Comparison of ENCODE assay signal across 9 cellular contexts in the genomic region with DNA sequence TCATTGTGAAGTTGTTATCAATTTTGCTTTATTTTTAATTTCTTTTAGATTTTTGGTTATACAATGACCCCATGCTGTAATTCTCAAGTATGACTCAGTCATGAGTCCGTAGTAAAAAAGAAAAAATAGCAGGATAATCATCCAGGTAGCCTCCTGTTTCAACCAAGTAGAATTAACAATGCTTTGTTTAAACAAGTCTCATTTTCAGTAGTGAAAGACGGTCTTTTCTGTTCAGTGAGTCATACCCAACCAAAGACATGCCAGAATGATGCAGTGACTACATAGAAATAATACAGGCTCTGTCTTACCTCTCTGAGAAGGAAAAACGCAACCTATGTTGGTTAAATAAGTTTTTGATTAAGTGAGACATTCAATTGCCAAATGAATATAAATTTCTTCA.
DNase-seq lines count a peak whose midpoint lies in the region; ATAC-seq and TF ChIP-seq lines count a peak whose summit lies in the region.
"Had no signal": no experiment of that assay in that cellular context is flagged by ENCODE, and none has a peak within 500 bp of the region (broad histone marks: within the 10 kb centered on the region; RNA-seq: fewer than 3 reads in every experiment).

No MANE protein-coding gene starts in this region.

- H3K27me3 ChIP-seq in Panc1 (ENCODE audit: control insufficient read depth, insufficient read depth, low read length) (no peaks in the 10 kb centered on the region), parathyroid adenoma (ENCODE audit: control insufficient read depth, insufficient read depth, low read length) (no peaks in the 10 kb centered on the region), gastroesophageal sphincter (no peaks in the 10 kb centered on the region)

- H3K4me3 ChIP-seq in Panc1 (ENCODE audit: low read depth in 2 of 2, low read length in 2 of 2) (no peak overlapping the region), parathyroid adenoma (ENCODE audit: low read depth, low read length) (no peak overlapping the region), gastroesophageal sphincter (no peak overlapping the region)

- ATAC-seq in GM18909 (IDR thresholded peaks at IDR 0.05; ENCODE audit: poor library complexity, unreplicated experiment) (peak; percentile 80), HG02884 (IDR thresholded peaks at IDR 0.05; ENCODE audit: unreplicated experiment) (peak; percentile 88), Panc1 (0 out of 2 replicates have a peak, but pooled peaks have one; percentile 30), gastroesophageal sphincter (no peak)

- BruUV-seq in Panc1 (replicated peaks; lab: Mats Ljungman, UMichigan): no TSS peak

- TF ChIP-seq CTCF in Panc1 (IDR thresholded peaks at IDR 0.05): no peak
- no peak for TF ChIP-seq CTCF in parathyroid adenoma (IDR thresholded peaks at IDR 0.05)
- no peak for TF ChIP-seq CTCF in gastroesophageal sphincter (IDR thresholded peaks at IDR 0.05)

- CTCF ChIA-PET in Panc1 (lab: Charles Lee): no interaction called here

- peak overlapping the region; percentile 6 for H2AFZ ChIP-seq in parathyroid adenoma

- TF ChIP-seq EP300 in gastroesophageal sphincter (IDR thresholded peaks at IDR 0.05): no peak

- H3K9ac ChIP-seq in parathyroid adenoma: no peak overlapping the region
- H3K9ac ChIP-seq: KMS-11 had no signal

- DNase-seq in Panc1 (ENCODE audit: low read depth, low spot score) (no peak), iPS-NIHi11 (ENCODE audit: low spot score) (no peak), germinal center (ENCODE audit: low spot score) (no peak), AG08395 (ENCODE audit: low spot score) (no peak)

- TF ChIP-seq POLR2A in gastroesophageal sphincter (IDR thresholded peaks at IDR 0.05): no peak

- no peaks in the 10 kb centered on the region for H3K79me2 ChIP-seq in parathyroid adenoma

- in situ Hi-C loops in Panc1 (cut with HindIII; ENCODE audit: low pct_unique_long_range_greater_than_20kb, low sequenced_read_pairs): no loop called here

- no peaks in the 10 kb centered on the region for H3K9me3 ChIP-seq in Panc1 (ENCODE audit: control insufficient read depth, insufficient read depth, low read depth, low read length)
- H3K9me3 ChIP-seq in parathyroid adenoma (ENCODE audit: control insufficient read depth, low read length): no peaks in the 10 kb centered on the region
- no peaks in the 10 kb centered on the region for H3K9me3 ChIP-seq in gastroesophageal sphincter

- no peak overlapping the region for H3K4me2 ChIP-seq in parathyroid adenoma (ENCODE audit: low read length)
- H3K4me2 ChIP-seq: KMS-11 had no signal

- POLR2A ChIA-PET in Panc1 (lab: Charles Lee): no interaction called here

- H3K4me1 ChIP-seq in Panc1 (ENCODE audit: control insufficient read depth, insufficient read depth, low read length): no peaks in the 10 kb centered on the region
- H3K4me1 ChIP-seq in parathyroid adenoma: peaks cover 64% of the 10 kb centered on the region
- H3K4me1 ChIP-seq in gastroesophageal sphincter: no peaks in the 10 kb centered on the region

- H3K27ac ChIP-seq in Panc1 (ENCODE audit: low read length): no peak overlapping the region
- H3K27ac ChIP-seq in parathyroid adenoma: peak overlapping the region; percentile 97
- no peak overlapping the region for H3K27ac ChIP-seq in gastroesophageal sphincter
- H3K27ac ChIP-seq: KMS-11 had no signal

- intact Hi-C loops in Panc1 (cut with micrococcal nuclease; ENCODE audit: unreplicated experiment): no loop called here

- 15 to 21% methylated on average over 3 of the region's 3 CpGs for whole genome bisulfite sequencing in gastroesophageal sphincter (ENCODE audit: low coverage in 1 of 2), 2 donors

- no peaks in the 10 kb centered on the region for H3K36me3 ChIP-seq in Panc1 (ENCODE audit: control insufficient read depth, insufficient read depth, low read length)
- H3K36me3 ChIP-seq in parathyroid adenoma (ENCODE audit: control insufficient read depth, insufficient read depth, low read length): no peaks in the 10 kb centered on the region
- no peaks in the 10 kb centered on the region for H3K36me3 ChIP-seq in gastroesophageal sphincter
